In genomic region chr17:75514299-75515228, GRCh38 we compare ENCODE assay signal across 8 cellular contexts. TPM values are rescaled to one million over a fixed set of nuclear protein-coding genes. Genes with fewer than 3 reads are reported as not detected.
A peak's percentile ranks its signal among the peaks of the same experiment; 100 is the strongest.
DNase-seq lines count a peak whose midpoint lies in the region; ATAC-seq and TF ChIP-seq lines count a peak whose summit lies in the region.

No MANE protein-coding gene starts in this region.

- H3K27ac Mint-ChIP-seq in glutamatergic neuron (ENCODE audit: unreplicated experiment) = no peak overlapping the region

- H3K36me3 Mint-ChIP-seq in glutamatergic neuron (ENCODE audit: unreplicated experiment) = no peaks in the 10 kb centered on the region

- peaks cover 5% of the 10 kb centered on the region for H3K27me3 Mint-ChIP-seq in glutamatergic neuron (ENCODE audit: unreplicated experiment)

- DNase-seq in NCI-H2227 (lab: John Stamatoyannopoulos, UW; ENCODE audit: unreplicated experiment) = peak; percentile 50
- DNase-seq in NCI-H2227 treated with DMSO at 0.1 percent for 48 hours (lab: John Stamatoyannopoulos, UW) = no peak
- DNase-seq in activated CD8-positive, alpha-beta memory T cell treated with anti-CD3 and anti-CD28 coated beads for 24 hours = peak; percentile 64
- DNase-seq in glutamatergic neuron = peak; percentile 31
- DNase-seq in renal cortical epithelial cell (ENCODE audit: low read depth) = peak; percentile 64
- no peak for DNase-seq in NCI-H1436 treated with DMSO at 0.1 percent for 48 hours (lab: John Stamatoyannopoulos, UW)
- no peak for DNase-seq in activated gamma-delta T cell (lab: John Stamatoyannopoulos, UW)

- peaks cover 8% of the 10 kb centered on the region for H3K9me3 Mint-ChIP-seq in glutamatergic neuron (ENCODE audit: unreplicated experiment)

- TF ChIP-seq CTCF in glutamatergic neuron (IDR thresholded peaks at IDR 0.05; ENCODE audit: partially characterized antibody, unreplicated experiment) = no peak

- peak overlapping the region; percentile 78 for H3K4me3 Mint-ChIP-seq in glutamatergic neuron (ENCODE audit: unreplicated experiment)

- no peaks in the 10 kb centered on the region for H3K4me1 Mint-ChIP-seq in glutamatergic neuron (ENCODE audit: low read depth, unreplicated experiment)

- no peak for ATAC-seq in HG03432 (IDR thresholded peaks at IDR 0.05; ENCODE audit: unreplicated experiment)

RNA-seq across cellular contexts. Expression of gene CASKIN2, which starts 0.8 kb away (rescaled TPM):
- total RNA-seq in glutamatergic neuron (ENCODE audit: unreplicated experiment) (22.1 TPM), renal cortical epithelial cell (4.3 and 26.2 TPM in 2 replicates)

RNA-seq across cellular contexts. Expression of gene TSEN54, which starts 1.8 kb away (rescaled TPM):
- 26.6 TPM for total RNA-seq in glutamatergic neuron (ENCODE audit: unreplicated experiment)
- total RNA-seq in renal cortical epithelial cell = 11.1 and 14.5 TPM in 2 replicates

RNA-seq across cellular contexts. Expression of gene LLGL2, which starts 10.9 kb away (rescaled TPM):
- total RNA-seq in glutamatergic neuron (ENCODE audit: unreplicated experiment) (4.8 TPM), renal cortical epithelial cell (52.5 and 68.9 TPM in 2 replicates)

RNA-seq across cellular contexts. Expression of gene TMEM94, which starts 58.1 kb away (rescaled TPM):
- total RNA-seq in glutamatergic neuron (ENCODE audit: unreplicated experiment) (117 TPM), renal cortical epithelial cell (17.2 and 68.5 TPM in 2 replicates)

Comparison
In these comparisons a context has a peak if more than half of its experiments do, and no peak if none do; other contexts are left out.
1. DNase-seq: peak in NCI-H2227 (single experiment), activated CD8-positive, alpha-beta memory T cell treated with anti-CD3 and anti-CD28 coated beads for 24 hours (single experiment), glutamatergic neuron (single experiment) and renal cortical epithelial cell (single experiment); none in NCI-H2227 treated with DMSO at 0.1 percent for 48 hours (single experiment), NCI-H1436 treated with DMSO at 0.1 percent for 48 hours (single experiment) and activated gamma-delta T cell (single experiment).